Comparison of ENCODE assay signal across 8 cellular contexts in genomic region chr19:43901395-43902390, GRCh38.
DNase-seq lines count a peak whose midpoint lies in the region; TF ChIP-seq lines count a peak whose summit lies in the region.

No MANE protein-coding gene starts in this region.

- no peak for TF ChIP-seq POLR2A in erythroblast (IDR thresholded peaks at IDR 0.05; ENCODE audit: low read length)

- DNase-seq in DMS153 (lab: John Stamatoyannopoulos, UW), result peak; percentile 20
- DNase-seq in HCEC 1CT, result peak; percentile 85
- peak; percentile 12 for DNase-seq in NCI-H82 treated with DMSO at 0.1 percent for 48 hours (lab: John Stamatoyannopoulos, UW; ENCODE audit: unreplicated experiment)
- peak; percentile 54 for DNase-seq in activated T-cell treated with anti-CD3 and anti-CD28 coated beads for 4 hours
- peak; percentile 68 to 75 for DNase-seq in erythroblast (lab: John Stamatoyannopoulos, UW)
- DNase-seq in middle frontal gyrus (ENCODE audit: extremely low spot score, low spot score), result peak; percentile 64
- peak; percentile 40 for DNase-seq in stimulated activated CD8-positive, alpha-beta memory T cell treated with anti-CD3 and anti-CD28 coated beads, Interleukin-15, amount 100 ng/mL, for 1 hour (ENCODE audit: low read depth)
- DNase-seq in GDM1 (lab: John Stamatoyannopoulos, UW), result no peak
